In genomic region chr13:65594255-65594654, GRCh38 we compare ENCODE assay signal across 23 cellular contexts.
DNase-seq lines count a peak whose midpoint lies in the region; ATAC-seq and TF ChIP-seq lines count a peak whose summit lies in the region.
"Had no signal": no experiment of that assay in that cellular context is flagged by ENCODE, and none has a peak within 500 bp of the region (broad histone marks: within the 10 kb centered on the region; RNA-seq: fewer than 3 reads in every experiment).

No MANE protein-coding gene starts in this region.

- H3K27ac Mint-ChIP-seq in mesothelial cell of epicardium: peak overlapping the region; percentile 75
- H3K27ac Mint-ChIP-seq: activated CD8-positive, alpha-beta memory T cell treated with anti-CD3 and anti-CD28 coated beads, Interleukin-2, amount 10 ng/mL, durations not matched to agents 7 days and 5 days; activated T-helper 17 cell treated with anti-CD3 and anti-CD28 coated beads, Interleukin-2, amount 50 U/mL, for 72 hours; CD4-positive, CD25-positive, alpha-beta regulatory T cell; naive B cell had no signal

- peaks cover 52% of the 10 kb centered on the region for H3K4me1 Mint-ChIP-seq in mesothelial cell of epicardium
- H3K4me1 Mint-ChIP-seq: activated CD8-positive, alpha-beta memory T cell treated with anti-CD3 and anti-CD28 coated beads, Interleukin-2, amount 10 ng/mL, durations not matched to agents 7 days and 5 days; activated T-helper 17 cell treated with anti-CD3 and anti-CD28 coated beads, Interleukin-2, amount 50 U/mL, for 72 hours; CD4-positive, CD25-positive, alpha-beta regulatory T cell; naive B cell had no signal

- H3K4me3 ChIP-seq in choroid plexus epithelial cell (ENCODE audit: low read depth, low read length): no peak overlapping the region
- H3K4me3 ChIP-seq: esophagus squamous epithelium, upper lobe of right lung had no signal

- H3K27me3 Mint-ChIP-seq in mesothelial cell of epicardium (ENCODE audit: low read depth): no peaks in the 10 kb centered on the region
- H3K27me3 Mint-ChIP-seq: activated CD8-positive, alpha-beta memory T cell treated with anti-CD3 and anti-CD28 coated beads, Interleukin-2, amount 10 ng/mL, durations not matched to agents 7 days and 5 days; activated T-helper 17 cell treated with anti-CD3 and anti-CD28 coated beads, Interleukin-2, amount 50 U/mL, for 72 hours; CD4-positive, CD25-positive, alpha-beta regulatory T cell; naive B cell had no signal

- ATAC-seq in GM18511 (IDR thresholded peaks at IDR 0.05; ENCODE audit: unreplicated experiment): no peak
- ATAC-seq: activated CD8-positive, alpha-beta memory T cell treated with anti-CD3 and anti-CD28 coated beads, Interleukin-2, amount 10 ng/mL, durations not matched to agents 7 days and 5 days; activated T-helper 17 cell treated with anti-CD3 and anti-CD28 coated beads, Interleukin-2, amount 50 U/mL, for 72 hours; upper lobe of right lung had no signal

- peaks cover 15% of the 10 kb centered on the region for H3K9me3 Mint-ChIP-seq in mesothelial cell of epicardium

- no peak overlapping the region for H3K4me3 Mint-ChIP-seq in mesothelial cell of epicardium
- H3K4me3 Mint-ChIP-seq: activated CD8-positive, alpha-beta memory T cell treated with anti-CD3 and anti-CD28 coated beads, Interleukin-2, amount 10 ng/mL, durations not matched to agents 7 days and 5 days; activated T-helper 17 cell treated with anti-CD3 and anti-CD28 coated beads, Interleukin-2, amount 50 U/mL, for 72 hours; CD4-positive, CD25-positive, alpha-beta regulatory T cell; naive B cell had no signal

- peaks cover 10% of the 10 kb centered on the region for H3K36me3 Mint-ChIP-seq in mesothelial cell of epicardium
- H3K36me3 Mint-ChIP-seq: activated CD8-positive, alpha-beta memory T cell treated with anti-CD3 and anti-CD28 coated beads, Interleukin-2, amount 10 ng/mL, durations not matched to agents 7 days and 5 days; CD4-positive, CD25-positive, alpha-beta regulatory T cell; naive B cell had no signal

- TF ChIP-seq CTCF in choroid plexus epithelial cell (conservative IDR thresholded peaks at IDR 0.05; ENCODE audit: low read depth, low read length) (no peak), mesothelial cell of epicardium (IDR thresholded peaks at IDR 0.05; ENCODE audit: unreplicated experiment) (no peak)

- DNase-seq in AG08395 (ENCODE audit: low spot score) (peak; percentile 18), NCI-H226 (peak; percentile 84), choroid plexus epithelial cell (ENCODE audit: low read depth) (peak; percentile 88), mesothelial cell of epicardium (ENCODE audit: low spot score in 2 of 2, unreplicated experiment in 2 of 2) (no peak), T-helper 9 cell (no peak), NOMO-1 treated with dmso at 0.1 percent for 144 hours (lab: John Stamatoyannopoulos, UW; ENCODE audit: unreplicated experiment) (no peak), cerebellar cortex (ENCODE audit: low spot score) (no peak)
- DNase-seq: activated CD4-positive, alpha-beta T cell treated with anti-CD3 and anti-CD28 coated beads for 48 hours; activated CD8-positive, alpha-beta memory T cell treated with anti-CD3 and anti-CD28 coated beads, Interleukin-2, amount 10 ng/mL, durations not matched to agents 7 days and 5 days; CD4-positive, CD25-positive, alpha-beta regulatory T cell; central memory CD4-positive, alpha-beta T cell; effector CD4-positive, alpha-beta T cell; esophagus squamous epithelium; hippocampal formation; MM.1S; naive B cell; NCI-H187 treated with DMSO at 0.1 percent for 48 hours; posterior cingulate gyrus; small intestine; stimulated activated CD4-positive, alpha-beta T cell treated with anti-CD3 and anti-CD28 coated beads, Interleukin-2, amount 100 ng/mL, for 48 hours; upper lobe of right lung had no signal

Comparison
In these comparisons a context has a peak if more than half of its experiments do, and no peak if none do; other contexts are left out.
1. DNase-seq: peak in AG08395 (single experiment), NCI-H226 (single experiment) and choroid plexus epithelial cell (single experiment); none in mesothelial cell of epicardium (0 of 2), T-helper 9 cell (single experiment), NOMO-1 treated with dmso at 0.1 percent for 144 hours (single experiment) and cerebellar cortex (single experiment).